35 cellular contexts compared by ENCODE assay signal in the genomic region with DNA sequence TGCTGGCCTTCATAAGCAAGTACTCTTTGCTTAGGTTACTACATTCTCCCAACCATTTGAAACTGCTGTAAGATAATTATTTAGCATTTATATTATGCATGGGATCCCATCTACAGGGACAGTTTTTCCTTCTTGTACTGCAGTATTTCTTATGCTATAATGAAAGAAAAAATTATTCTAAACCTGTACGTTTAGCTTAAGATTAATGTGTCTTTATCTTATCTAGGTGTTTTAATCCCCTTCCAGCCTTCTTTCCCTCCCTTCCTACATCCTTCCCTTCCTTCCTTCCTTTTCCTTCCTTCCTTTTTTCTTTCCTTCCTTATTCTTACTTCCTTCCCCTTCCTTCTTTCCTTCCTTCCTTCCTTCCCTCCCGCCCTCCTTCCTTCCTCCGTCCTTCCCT.
"Had no signal": no experiment of that assay in that cellular context is flagged by ENCODE, and none has a peak within 500 bp of the region (broad histone marks: within the 10 kb centered on the region; RNA-seq: fewer than 3 reads in every experiment).

No MANE protein-coding gene starts in this region.

- H3K4me3 ChIP-seq: MG63 had no signal

- H3K27me3 ChIP-seq: MG63 had no signal

- H3K36me3 ChIP-seq: MG63 had no signal

- H3K9me3 ChIP-seq: MG63 had no signal

- DNase-seq: Karpas-422, Kasumi-1, MG63, MM.1S, MV-4-11, NCI-H1048, NCI-H1092, NCI-H1092 treated with DMSO at 0.1 percent for 48 hours, NCI-H1105, NCI-H1105 treated with DMSO at 0.1 percent for 48 hours, NCI-H1417, NCI-H1417 treated with DMSO at 0.1 percent for 48 hours, NCI-H1436, NCI-H1436 treated with DMSO at 0.1 percent for 48 hours, NCI-H146, NCI-H1694, NCI-H1694 treated with DMSO at 0.1 percent for 48 hours, NCI-H187, NCI-H187 treated with DMSO at 0.1 percent for 48 hours, NCI-H1930, NCI-H2029, NCI-H2029 treated with DMSO at 0.1 percent for 48 hours, NCI-H2081, NCI-H2081 treated with DMSO at 0.1 percent for 48 hours, NCI-H2107, NCI-H2171, NCI-H2171 treated with DMSO at 0.1 percent for 48 hours, NCI-H2227 treated with DMSO at 0.1 percent for 48 hours, NCI-H226, NCI-H345, NCI-H446, NCI-H446 treated with DMSO at 0.1 percent for 48 hours, NCI-H510A, NCI-H510A treated with DMSO at 0.1 percent for 48 hours, NCI-H524 had no signal
